ENCODE assay signal across 26 cellular contexts in the genomic region with DNA sequence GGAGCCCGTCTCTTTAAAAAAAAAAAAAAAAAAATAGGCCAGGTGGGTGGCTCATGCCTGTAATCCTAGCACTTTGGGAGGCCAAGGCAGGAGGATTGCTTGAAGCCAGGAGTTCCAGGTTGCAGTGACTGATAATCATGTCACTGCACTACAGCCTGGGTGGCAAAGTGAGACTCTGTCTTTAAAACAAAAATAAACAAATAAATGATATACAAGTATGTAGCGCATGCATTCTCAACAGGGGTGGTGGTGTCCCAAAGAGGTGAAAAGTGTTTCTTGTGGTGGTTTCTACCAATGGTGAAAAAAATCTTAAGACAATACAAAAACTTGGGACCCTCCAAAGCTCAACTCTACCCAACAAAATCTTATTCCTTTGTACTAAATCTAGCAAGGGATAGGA. TPM values are rescaled to one million over a fixed set of nuclear protein-coding genes. Genes with fewer than 3 reads are reported as not detected.
DNase-seq lines count a peak whose midpoint lies in the region; ATAC-seq, FAIRE-seq and TF ChIP-seq lines count a peak whose summit lies in the region.
"Had no signal": no experiment of that assay in that cellular context is flagged by ENCODE, and none has a peak within 500 bp of the region (broad histone marks: within the 10 kb centered on the region; RNA-seq: fewer than 3 reads in every experiment).

No MANE protein-coding gene starts in this region.

- H3K27me3 ChIP-seq in SJSA1 (replicated peaks), result no peaks in the 10 kb centered on the region
- no peaks in the 10 kb centered on the region for H3K27me3 ChIP-seq in endodermal cell (ENCODE audit: control insufficient read depth, insufficient read depth, low read length, poor library complexity, severe bottlenecking)
- H3K27me3 ChIP-seq in body of pancreas, result no peaks in the 10 kb centered on the region
- no peaks in the 10 kb centered on the region for H3K27me3 ChIP-seq in SK-N-SH (ENCODE audit: insufficient read depth)
- no peaks in the 10 kb centered on the region for H3K27me3 ChIP-seq in pancreas
- H3K27me3 ChIP-seq: BLaER1, SJCRH30 had no signal

- POLR2A ChIA-PET in SK-N-SH (lab: Yijun Ruan, JAX), result interaction anchor here (0.9 kb wide), 1 partner anchor 10 kb away, joined by 5 read pairs; no protein-coding TSS in a partner anchor

- H3K9me3 Mint-ChIP-seq in endodermal cell, result no peaks in the 10 kb centered on the region
- H3K9me3 Mint-ChIP-seq in nephron progenitor cell, result peaks cover 28% of the 10 kb centered on the region
- peaks cover 6% of the 10 kb centered on the region for H3K9me3 Mint-ChIP-seq in type B pancreatic cell

- no peak overlapping the region for H2AFZ ChIP-seq in SK-N-SH (ENCODE audit: low read depth)
- H2AFZ ChIP-seq: PC-9 had no signal

- H3K9ac ChIP-seq in endodermal cell (ENCODE audit: extremely low read depth, low read length, poor library complexity, severe bottlenecking) (no peak overlapping the region), SK-N-SH (no peak overlapping the region)
- H3K9ac ChIP-seq: BLaER1 had no signal

- H3K36me3 Mint-ChIP-seq in endodermal cell (ENCODE audit: low read depth), result peaks cover 46% of the 10 kb centered on the region
- H3K36me3 Mint-ChIP-seq in nephron progenitor cell (ENCODE audit: low read depth), result peaks cover 74% of the 10 kb centered on the region
- peaks cover 53% of the 10 kb centered on the region for H3K36me3 Mint-ChIP-seq in type B pancreatic cell
- H3K36me3 Mint-ChIP-seq: CD4-positive, CD25-positive, alpha-beta regulatory T cell had no signal

- no peak overlapping the region for H3K4me2 ChIP-seq in SK-N-SH
- H3K4me2 ChIP-seq: BLaER1, PC-9 had no signal

- no peak for TF ChIP-seq EP300 in SK-N-SH (IDR thresholded peaks at IDR 0.05; ENCODE audit: borderline replicate concordance in 1 of 2, low read depth in 1 of 2, low read length in 1 of 2)

- peak; percentile 63 to 75 for DNase-seq in SJSA1 (ENCODE audit: low read depth in 1 of 2, low spot score in 2 of 2)
- DNase-seq in endodermal cell, result no peak
- DNase-seq in nephron progenitor cell, result no peak
- no peak for DNase-seq in type B pancreatic cell (ENCODE audit: extremely low spot score, unreplicated experiment)
- DNase-seq in activated CD4-positive, alpha-beta T cell treated with anti-CD3 and anti-CD28 coated beads for 48 hours, result no peak
- no peak for DNase-seq in body of pancreas
- no peak for DNase-seq in SK-N-SH
- no peak for DNase-seq in pancreas
- DNase-seq: CD4-positive, CD25-positive, alpha-beta regulatory T cell; GOT3; KBM-7; MV-4-11; NCI-H1105; NCI-H1436 treated with DMSO at 0.1 percent for 48 hours; NCI-H1930; NCI-H446 treated with DMSO at 0.1 percent for 48 hours; NCI-H526; NCI-H82; PC-9 had no signal

- no peak for TF ChIP-seq RAD21 in SK-N-SH (IDR thresholded peaks at IDR 0.05; ENCODE audit: low read length)

- TF ChIP-seq CTCF in endodermal cell (conservative IDR thresholded peaks at IDR 0.05) (no peak), nephron progenitor cell (IDR thresholded peaks at IDR 0.05) (no peak), type B pancreatic cell (conservative IDR thresholded peaks at IDR 0.05) (no peak), body of pancreas (IDR thresholded peaks at IDR 0.05) (no peak), SK-N-SH (IDR thresholded peaks at IDR 0.05) (no peak), pancreas (IDR thresholded peaks at IDR 0.05) (no peak)

- 95% methylated on average over 1 of the region's 2 CpGs; no CpG with 5 or more reads in 1 of the 2 experiments for WGBS in endodermal cell (ENCODE audit: insufficient coverage in 1 of 2, insufficient read length in 1 of 2), 2 experiments
- WGBS in body of pancreas, 2 donors, result 65 to 96% methylated on average over 2 of the region's 2 CpGs
- WGBS in SK-N-SH (ENCODE audit: low lambda C conversion rate), result 77% methylated on average over 2 of the region's 2 CpGs
- WGBS in pancreas, 2 donors, result 83 to 95% methylated on average over 2 of the region's 2 CpGs

- peaks cover 63% of the 10 kb centered on the region for H3K4me1 ChIP-seq in SJSA1 (replicated peaks)
- peaks cover 5% of the 10 kb centered on the region for H3K4me1 ChIP-seq in endodermal cell (ENCODE audit: control insufficient read depth, insufficient read depth, low read length)
- H3K4me1 ChIP-seq in body of pancreas, result peaks cover 6% of the 10 kb centered on the region
- H3K4me1 ChIP-seq in SK-N-SH (ENCODE audit: control insufficient read depth in 1 of 2, insufficient read depth in 2 of 2, low read depth in 1 of 2, low read length in 1 of 2), result peaks cover 24 to 36% of the 10 kb centered on the region in 2 experiments; a peak in 3 of 4 replicates
- H3K4me1 ChIP-seq in pancreas, result peaks cover 0 to 8% (median 0%) of the 10 kb centered on the region in 3 donors
- H3K4me1 ChIP-seq: BLaER1 had no signal

- CTCF ChIA-PET in SK-N-SH (lab: Yijun Ruan, JAX), result interaction anchor here (1.0 to 2.2 kb wide), 7 partner anchors 9 to 134 kb away, joined by 3 to 18 read pairs (median 5); no protein-coding TSS in a partner anchor

- intact Hi-C loops in body of pancreas (cut with DNase I), result no loop called here
- intact Hi-C loops in pancreas (cut with DNase I), result no loop called here

- H3K27ac ChIP-seq in SJSA1, result peak overlapping the region; percentile 1; the same call in 1 of the 2 replicates
- H3K27ac ChIP-seq in endodermal cell (ENCODE audit: low read depth, low read length), result no peak overlapping the region
- H3K27ac ChIP-seq in body of pancreas, result no peak overlapping the region
- no peak overlapping the region; a peak in 1 of 4 replicates for H3K27ac ChIP-seq in SK-N-SH (ENCODE audit: low read depth in 2 of 2, low read length in 1 of 2)
- H3K27ac ChIP-seq in pancreas, result no peak overlapping the region
- H3K27ac ChIP-seq: BLaER1, PC-9, SJCRH30 had no signal

- H3K79me2 ChIP-seq in SK-N-SH (ENCODE audit: insufficient read depth), result peaks cover 100% of the 10 kb centered on the region

- H3F3A ChIP-seq in SK-N-SH (replicated peaks; ENCODE audit: insufficient read depth), result peaks cover 7% of the 10 kb centered on the region

- H3K27me3 Mint-ChIP-seq in endodermal cell (ENCODE audit: insufficient read depth) (no peaks in the 10 kb centered on the region), nephron progenitor cell (ENCODE audit: low read depth, poor library complexity) (no peaks in the 10 kb centered on the region), type B pancreatic cell (no peaks in the 10 kb centered on the region)

- H4K20me1 ChIP-seq in SK-N-SH (ENCODE audit: insufficient read depth), result peaks cover 100% of the 10 kb centered on the region

- H3K27ac Mint-ChIP-seq in endodermal cell (peak overlapping the region; percentile 15), nephron progenitor cell (peak overlapping the region; percentile 79), type B pancreatic cell (peak overlapping the region; percentile 19)
- H3K27ac Mint-ChIP-seq: CD4-positive, CD25-positive, alpha-beta regulatory T cell had no signal

- H3K36me3 ChIP-seq in SJSA1, result peaks cover 86% of the 10 kb centered on the region
- H3K36me3 ChIP-seq in endodermal cell (ENCODE audit: control insufficient read depth, insufficient read depth, low read length), result peaks cover 61% of the 10 kb centered on the region
- no peaks in the 10 kb centered on the region for H3K36me3 ChIP-seq in body of pancreas (replicated peaks in 1 of 2; ENCODE audit: insufficient read depth in 1 of 2, low read depth in 2 of 2)
- H3K36me3 ChIP-seq in SK-N-SH (replicated peaks in 1 of 2; ENCODE audit: control insufficient read depth in 1 of 2, insufficient read depth in 2 of 2, low read length in 1 of 2), result peaks cover 18 to 33% of the 10 kb centered on the region in 2 experiments
- H3K36me3 ChIP-seq in pancreas, result no peaks in the 10 kb centered on the region

- peaks cover 31% of the 10 kb centered on the region for H3K4me1 Mint-ChIP-seq in endodermal cell
- H3K4me1 Mint-ChIP-seq in nephron progenitor cell, result peaks cover 28% of the 10 kb centered on the region
- H3K4me1 Mint-ChIP-seq in type B pancreatic cell (ENCODE audit: unreplicated experiment), result peaks cover 47% of the 10 kb centered on the region
- H3K4me1 Mint-ChIP-seq: CD4-positive, CD25-positive, alpha-beta regulatory T cell had no signal

- no peaks in the 10 kb centered on the region for H3K9me2 ChIP-seq in SK-N-SH

- no peak for ATAC-seq in body of pancreas
- no peak for ATAC-seq in pancreas
- ATAC-seq: Right ventricle myocardium inferior had no signal

- H3K4me3 ChIP-seq in SJSA1 (no peak overlapping the region), endodermal cell (ENCODE audit: low read length) (no peak overlapping the region), body of pancreas (no peak overlapping the region), SK-N-SH (ENCODE audit: low read depth in 2 of 2, low read length in 1 of 2) (no peak overlapping the region), pancreas (no peak overlapping the region)
- H3K4me3 ChIP-seq: BLaER1, HAP-1, PC-9, SJCRH30 had no signal

- H3K4me3 Mint-ChIP-seq in endodermal cell, result no peak overlapping the region
- H3K4me3 Mint-ChIP-seq in nephron progenitor cell, result no peak overlapping the region
- peak overlapping the region; percentile 3 for H3K4me3 Mint-ChIP-seq in type B pancreatic cell
- H3K4me3 Mint-ChIP-seq: CD4-positive, CD25-positive, alpha-beta regulatory T cell had no signal

- FAIRE-seq in pancreas (lab: Jason Lieb, UNC), result no peak
- FAIRE-seq: A204.1, D721Med, GM18507 had no signal

- no peak for TF ChIP-seq POLR2A in body of pancreas (IDR thresholded peaks at IDR 0.05)

- H3K9me3 ChIP-seq in SJSA1 (replicated peaks) (no peaks in the 10 kb centered on the region), endodermal cell (ENCODE audit: control insufficient read depth, low read length) (no peaks in the 10 kb centered on the region), body of pancreas (no peaks in the 10 kb centered on the region), SK-N-SH (no peaks in the 10 kb centered on the region), pancreas (no peaks in the 10 kb centered on the region)
- H3K9me3 ChIP-seq: BLaER1, HAP-1, SJCRH30 had no signal

TF ChIP-seq in SK-N-SH, 30 proteins besides CTCF, POLR2A, EP300 and RAD21 (continues in another document):
- TF ChIP-seq, protein P1, sequence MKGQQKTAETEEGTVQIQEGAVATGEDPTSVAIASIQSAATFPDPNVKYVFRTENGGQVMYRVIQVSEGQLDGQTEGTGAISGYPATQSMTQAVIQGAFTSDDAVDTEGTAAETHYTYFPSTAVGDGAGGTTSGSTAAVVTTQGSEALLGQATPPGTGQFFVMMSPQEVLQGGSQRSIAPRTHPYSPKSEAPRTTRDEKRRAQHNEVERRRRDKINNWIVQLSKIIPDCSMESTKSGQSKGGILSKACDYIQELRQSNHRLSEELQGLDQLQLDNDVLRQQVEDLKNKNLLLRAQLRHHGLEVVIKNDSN (IDR thresholded peaks at IDR 0.05; ENCODE audit: borderline replicate concordance, low read depth), result no peak
- TF ChIP-seq FOXJ3 (CRISPR knock-in tag; IDR thresholded peaks at IDR 0.05), result no peak

RNA-seq across cellular contexts. Expression of gene CNN3, which starts 17.9 kb away (rescaled TPM):
- total RNA-seq in SJSA1 (2014; rRNA removed; shearing (Covaris generic)), result 543 and 602 TPM in 2 replicates
- total RNA-seq in endodermal cell (100 to 1,000 TPM; 275 to 308 TPM), type B pancreatic cell (ENCODE audit: low replicate concordance) (152 and 258 TPM in 2 replicates), body of pancreas (10 to 100 TPM; 79.4 to 83.1 TPM), pancreas (100 to 1,000 TPM in 2 of 6 donors, 10 to 100 TPM in 4; 31.7 to 143 (median 53.6) TPM)
- 390 TPM for polyA plus RNA-seq in endodermal cell (2013, experiment 1 of 2)
- polyA plus RNA-seq in endodermal cell (2013, experiment 2 of 2), result 405 TPM
- polyA plus RNA-seq in SK-N-SH (2012; rRNA removed) (204 and 242 TPM in 2 replicates), pancreas (10 to 100 TPM; 33.6 to 49.4 TPM)
- 282 and 327 TPM in 2 replicates for polyA plus RNA-seq in SK-N-SH (2012; cell fraction: cytosol; rRNA removed)
- polyA plus RNA-seq in SK-N-SH (2012; cell fraction: nucleus; rRNA removed), result 113 and 197 TPM in 2 replicates

Comparison
In these comparisons a context has a peak if more than half of its experiments do, and no peak if none do; other contexts are left out.
1. DNase-seq: peak in SJSA1 (2 of 2); none in endodermal cell (single experiment), nephron progenitor cell (single experiment), type B pancreatic cell (single experiment), activated CD4-positive, alpha-beta T cell treated with anti-CD3 and anti-CD28 coated beads for 48 hours (single experiment), body of pancreas (0 of 4), SK-N-SH (single experiment) and pancreas (0 of 6).
2. H3K27ac Mint-ChIP-seq: peak in every context shown above with its lines; median percentile 79 in nephron progenitor cell; 19 in type B pancreatic cell; 15 in endodermal cell.